ENCODE assay signal across 3 cellular contexts in the genomic region with DNA sequence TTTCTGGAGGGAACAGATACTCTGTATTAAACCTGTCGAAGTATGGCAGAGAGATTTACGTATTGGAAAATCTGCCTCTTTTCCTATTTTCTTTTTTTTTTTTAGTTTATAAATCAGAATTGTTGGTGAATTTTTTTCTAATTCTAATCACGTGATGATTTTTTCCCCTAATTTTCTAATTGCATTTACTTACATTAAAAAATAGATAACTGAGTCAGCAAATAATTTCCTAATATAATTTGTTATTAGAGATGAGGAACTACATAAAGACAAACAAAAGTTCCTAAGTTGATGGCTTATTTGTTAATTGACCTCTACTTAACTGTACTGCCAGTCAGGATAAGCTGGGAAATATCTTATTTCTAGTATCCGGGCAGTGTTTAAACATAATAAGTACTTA.
TF ChIP-seq lines count a peak whose summit lies in the region.

No MANE protein-coding gene starts in this region.

TF ChIP-seq in A549, 52 proteins besides CTCF, POLR2A, EP300 and RAD21:
- TF ChIP-seq ZC3H11A (IDR thresholded peaks at IDR 0.05) = no peak
- peak; percentile 62 for TF ChIP-seq MAFK (IDR thresholded peaks at IDR 0.05; ENCODE audit: partially characterized antibody)

TF ChIP-seq in IMR-90, 13 proteins besides CTCF, POLR2A, EP300 and RAD21:
- TF ChIP-seq MAZ (IDR thresholded peaks at IDR 0.05; ENCODE audit: borderline replicate concordance, low read depth, low read length) (no peak), MAFK (IDR thresholded peaks at IDR 0.05; ENCODE audit: low read depth, low read length) (peak; percentile 84)
TF ChIP-seq in IMR-90: peak in this region for 1.

TF ChIP-seq in H1, 55 proteins besides CTCF, POLR2A, EP300 and RAD21:
- TF ChIP-seq MAFK (IDR thresholded peaks at IDR 0.05; ENCODE audit: low read depth, low read length) = peak; percentile 16; the same call in 1 of the 2 replicates
- no peak for TF ChIP-seq SP1 (IDR thresholded peaks at IDR 0.05; ENCODE audit: low read depth, low read length)
- no peak for TF ChIP-seq RNF2 (IDR thresholded peaks at IDR 0.05; ENCODE audit: borderline replicate concordance, low read depth, low read length, missing control alignments, poor library complexity, severe bottlenecking)
